Comparison of ENCODE assay signal across 25 cellular contexts in genomic region chr12:107464644-107465043, GRCh38.
"Had no signal": no experiment of that assay in that cellular context is flagged by ENCODE, and none has a peak within 500 bp of the region (broad histone marks: within the 10 kb centered on the region; RNA-seq: fewer than 3 reads in every experiment).

No MANE protein-coding gene starts in this region.

- ATAC-seq: activated naive CD8-positive, alpha-beta T cell treated with anti-CD3 and anti-CD28 coated beads, Interleukin-2, amount 50 U/mL, for 24 hours; activated T-cell treated with anti-CD3 and anti-CD28 coated beads, Interleukin-2, amount 50 U/mL, for 4 hours had no signal

- H3K4me3 ChIP-seq: ascending aorta had no signal

- H3K36me3 ChIP-seq: ascending aorta had no signal

- H3K9me3 ChIP-seq: ascending aorta had no signal

- H3K4me1 ChIP-seq: ascending aorta had no signal

- H3K27me3 ChIP-seq: ascending aorta had no signal

- H3K27ac ChIP-seq: ascending aorta, VCaP had no signal

- DNase-seq: activated B cell treated with CpG ODN at 0.5 μM for 24 hours; activated CD4-positive, alpha-beta memory T cell treated with anti-CD3 and anti-CD28 coated beads for 36 hours; activated CD4-positive, alpha-beta T cell treated with anti-CD3 and anti-CD28 coated beads for 1 hour; activated CD4-positive, alpha-beta T cell treated with anti-CD3 and anti-CD28 coated beads for 36 hours; activated CD4-positive, alpha-beta T cell treated with anti-CD3 and anti-CD28 coated beads for 48 hours; activated CD4-positive, alpha-beta T cell treated with anti-CD3 and anti-CD28 coated beads, Interleukin-2, amount 50 U/mL, for 1 hour; activated CD4-positive, alpha-beta T cell treated with anti-CD3 and anti-CD28 coated beads, Interleukin-2, amount 50 U/mL, for 4 hours; activated CD8-positive, alpha-beta memory T cell treated with anti-CD3 and anti-CD28 coated beads, Interleukin-2, amount 50 U/mL, for 4 hours; activated CD8-positive, alpha-beta T cell treated with anti-CD3 and anti-CD28 coated beads for 36 hours; activated effector memory CD4-positive, alpha-beta T cell treated with anti-CD3 and anti-CD28 coated beads, Interleukin-2, amount 50 U/mL, for 16 hours; activated gamma-delta T cell treated with Interleukin-2 at 50 U/mL for 16 hours; activated naive CD4-positive, alpha-beta T cell; activated naive CD4-positive, alpha-beta T cell treated with anti-CD3 and anti-CD28 coated beads, Interleukin-2, amount 10 ng/mL, durations not matched to agents 7 days and 5 days; activated naive CD8-positive, alpha-beta T cell treated with anti-CD3 and anti-CD28 coated beads, Interleukin-2, amount 10 ng/mL, durations not matched to agents 7 days and 5 days; activated naive CD8-positive, alpha-beta T cell treated with anti-CD3 and anti-CD28 coated beads, Interleukin-2, amount 50 U/mL, for 24 hours; activated T-cell treated with anti-CD3 and anti-CD28 coated beads for 4 hours; activated T-cell treated with anti-CD3 and anti-CD28 coated beads, Interleukin-2, amount 50 U/mL, for 1 hour; activated T-cell treated with anti-CD3 and anti-CD28 coated beads, Interleukin-2, amount 50 U/mL, for 4 hours; amygdala; anterior cingulate cortex; central memory CD4-positive, alpha-beta T cell; T-helper 2 cell; T-helper 9 cell had no signal
